ENCODE assay signal across 1 cellular context in the genomic region with DNA sequence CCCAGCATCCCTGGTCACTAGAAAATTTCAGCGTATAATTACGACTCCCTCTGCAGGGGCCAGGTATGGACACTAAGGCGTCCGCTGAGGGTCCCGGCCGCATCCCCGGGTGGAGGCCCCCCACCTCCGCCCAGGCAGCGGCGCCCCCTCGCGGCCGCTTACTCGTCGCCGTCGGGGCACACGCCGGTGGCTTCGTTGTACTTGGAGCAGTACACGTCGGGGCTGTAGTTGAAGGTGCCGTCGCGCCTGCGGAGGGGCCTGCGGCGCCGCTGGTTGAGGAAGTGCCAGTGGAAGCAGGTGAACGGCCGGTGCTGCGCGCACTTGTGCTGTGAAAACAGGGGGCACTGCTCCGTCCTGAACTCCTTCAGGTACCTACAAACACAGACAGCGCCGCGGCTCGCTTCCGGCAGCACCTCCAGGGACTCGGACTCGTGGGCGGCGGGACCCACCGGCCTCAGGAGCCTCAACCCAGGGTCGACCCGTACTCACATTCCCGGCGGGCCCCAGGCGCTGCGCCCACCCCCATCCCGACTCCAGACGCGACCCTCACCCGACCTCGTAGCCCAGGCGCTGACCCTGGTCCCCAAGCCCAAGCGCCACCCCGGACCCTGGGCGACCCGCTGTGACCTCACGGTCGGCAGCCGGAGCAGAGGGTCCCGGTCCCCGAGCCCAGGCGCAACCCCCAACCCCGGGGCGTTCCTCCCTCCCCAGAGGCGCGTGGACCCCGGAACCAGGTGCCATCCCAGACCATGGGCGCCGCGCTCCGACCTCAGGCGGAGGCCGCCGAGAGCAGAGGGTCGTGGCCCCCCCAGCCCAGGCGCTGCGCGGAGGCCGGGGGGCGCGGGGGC.
A peak's percentile ranks its signal among the peaks of the same experiment; 100 is the strongest.
TF ChIP-seq lines count a peak whose summit lies in the region.

No MANE protein-coding gene starts in this region.

TF ChIP-seq in K562, 482 proteins besides CTCF, POLR2A, EP300 and RAD21 (continued from another document and continues in another):
- TF ChIP-seq, protein P1, sequence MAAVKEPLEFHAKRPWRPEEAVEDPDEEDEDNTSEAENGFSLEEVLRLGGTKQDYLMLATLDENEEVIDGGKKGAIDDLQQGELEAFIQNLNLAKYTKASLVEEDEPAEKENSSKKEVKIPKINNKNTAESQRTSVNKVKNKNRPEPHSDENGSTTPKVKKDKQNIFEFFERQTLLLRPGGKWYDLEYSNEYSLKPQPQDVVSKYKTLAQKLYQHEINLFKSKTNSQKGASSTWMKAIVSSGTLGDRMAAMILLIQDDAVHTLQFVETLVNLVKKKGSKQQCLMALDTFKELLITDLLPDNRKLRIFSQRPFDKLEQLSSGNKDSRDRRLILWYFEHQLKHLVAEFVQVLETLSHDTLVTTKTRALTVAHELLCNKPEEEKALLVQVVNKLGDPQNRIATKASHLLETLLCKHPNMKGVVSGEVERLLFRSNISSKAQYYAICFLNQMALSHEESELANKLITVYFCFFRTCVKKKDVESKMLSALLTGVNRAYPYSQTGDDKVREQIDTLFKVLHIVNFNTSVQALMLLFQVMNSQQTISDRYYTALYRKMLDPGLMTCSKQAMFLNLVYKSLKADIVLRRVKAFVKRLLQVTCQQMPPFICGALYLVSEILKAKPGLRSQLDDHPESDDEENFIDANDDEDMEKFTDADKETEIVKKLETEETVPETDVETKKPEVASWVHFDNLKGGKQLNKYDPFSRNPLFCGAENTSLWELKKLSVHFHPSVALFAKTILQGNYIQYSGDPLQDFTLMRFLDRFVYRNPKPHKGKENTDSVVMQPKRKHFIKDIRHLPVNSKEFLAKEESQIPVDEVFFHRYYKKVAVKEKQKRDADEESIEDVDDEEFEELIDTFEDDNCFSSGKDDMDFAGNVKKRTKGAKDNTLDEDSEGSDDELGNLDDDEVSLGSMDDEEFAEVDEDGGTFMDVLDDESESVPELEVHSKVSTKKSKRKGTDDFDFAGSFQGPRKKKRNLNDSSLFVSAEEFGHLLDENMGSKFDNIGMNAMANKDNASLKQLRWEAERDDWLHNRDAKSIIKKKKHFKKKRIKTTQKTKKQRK (IDR thresholded peaks at IDR 0.05; ENCODE audit: borderline replicate concordance, low read depth, low read length) = no peak
- TF ChIP-seq ZNF239 (CRISPR knock-in tag; IDR thresholded peaks at IDR 0.05) = peak; percentile 15; the same call in 1 of the 2 replicates
- peak; percentile 67 for TF ChIP-seq CREM (IDR thresholded peaks at IDR 0.05; ENCODE audit: low read depth)
- TF ChIP-seq, protein P2, sequence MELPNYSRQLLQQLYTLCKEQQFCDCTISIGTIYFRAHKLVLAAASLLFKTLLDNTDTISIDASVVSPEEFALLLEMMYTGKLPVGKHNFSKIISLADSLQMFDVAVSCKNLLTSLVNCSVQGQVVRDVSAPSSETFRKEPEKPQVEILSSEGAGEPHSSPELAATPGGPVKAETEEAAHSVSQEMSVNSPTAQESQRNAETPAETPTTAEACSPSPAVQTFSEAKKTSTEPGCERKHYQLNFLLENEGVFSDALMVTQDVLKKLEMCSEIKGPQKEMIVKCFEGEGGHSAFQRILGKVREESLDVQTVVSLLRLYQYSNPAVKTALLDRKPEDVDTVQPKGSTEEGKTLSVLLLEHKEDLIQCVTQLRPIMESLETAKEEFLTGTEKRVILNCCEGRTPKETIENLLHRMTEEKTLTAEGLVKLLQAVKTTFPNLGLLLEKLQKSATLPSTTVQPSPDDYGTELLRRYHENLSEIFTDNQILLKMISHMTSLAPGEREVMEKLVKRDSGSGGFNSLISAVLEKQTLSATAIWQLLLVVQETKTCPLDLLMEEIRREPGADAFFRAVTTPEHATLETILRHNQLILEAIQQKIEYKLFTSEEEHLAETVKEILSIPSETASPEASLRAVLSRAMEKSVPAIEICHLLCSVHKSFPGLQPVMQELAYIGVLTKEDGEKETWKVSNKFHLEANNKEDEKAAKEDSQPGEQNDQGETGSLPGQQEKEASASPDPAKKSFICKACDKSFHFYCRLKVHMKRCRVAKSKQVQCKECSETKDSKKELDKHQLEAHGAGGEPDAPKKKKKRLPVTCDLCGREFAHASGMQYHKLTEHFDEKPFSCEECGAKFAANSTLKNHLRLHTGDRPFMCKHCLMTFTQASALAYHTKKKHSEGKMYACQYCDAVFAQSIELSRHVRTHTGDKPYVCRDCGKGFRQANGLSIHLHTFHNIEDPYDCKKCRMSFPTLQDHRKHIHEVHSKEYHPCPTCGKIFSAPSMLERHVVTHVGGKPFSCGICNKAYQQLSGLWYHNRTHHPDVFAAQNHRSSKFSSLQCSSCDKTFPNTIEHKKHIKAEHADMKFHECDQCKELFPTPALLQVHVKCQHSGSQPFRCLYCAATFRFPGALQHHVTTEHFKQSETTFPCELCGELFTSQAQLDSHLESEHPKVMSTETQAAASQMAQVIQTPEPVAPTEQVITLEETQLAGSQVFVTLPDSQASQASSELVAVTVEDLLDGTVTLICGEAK (IDR thresholded peaks at IDR 0.05) = peak; percentile 41; the same call in 1 of the 2 replicates
- TF ChIP-seq, protein P2 (CRISPR knock-in tag; IDR thresholded peaks at IDR 0.05) = no peak
- TF ChIP-seq POU5F1 (IDR thresholded peaks at IDR 0.05; ENCODE audit: borderline replicate concordance, low read depth, low read length, partially characterized antibody) = no peak
- no peak for TF ChIP-seq FOS (IDR thresholded peaks at IDR 0.05; ENCODE audit: extremely low read depth, insufficient read length)
- TF ChIP-seq TAF9B (IDR thresholded peaks at IDR 0.05; ENCODE audit: partially characterized antibody) = no peak
- no peak for TF ChIP-seq TEAD1 (CRISPR knock-in tag; IDR thresholded peaks at IDR 0.05)
- TF ChIP-seq SPI1 (IDR thresholded peaks at IDR 0.05; ENCODE audit: borderline replicate concordance, low read depth, low read length) = peak; percentile 53; the same call in 1 of the 2 replicates
- no peak for TF ChIP-seq TCFL5 (CRISPR knock-in tag; conservative IDR thresholded peaks at IDR 0.05)
- TF ChIP-seq ATF7 (IDR thresholded peaks at IDR 0.05) = peak; percentile 40; the same call in 1 of the 2 replicates
- TF ChIP-seq, protein P3, sequence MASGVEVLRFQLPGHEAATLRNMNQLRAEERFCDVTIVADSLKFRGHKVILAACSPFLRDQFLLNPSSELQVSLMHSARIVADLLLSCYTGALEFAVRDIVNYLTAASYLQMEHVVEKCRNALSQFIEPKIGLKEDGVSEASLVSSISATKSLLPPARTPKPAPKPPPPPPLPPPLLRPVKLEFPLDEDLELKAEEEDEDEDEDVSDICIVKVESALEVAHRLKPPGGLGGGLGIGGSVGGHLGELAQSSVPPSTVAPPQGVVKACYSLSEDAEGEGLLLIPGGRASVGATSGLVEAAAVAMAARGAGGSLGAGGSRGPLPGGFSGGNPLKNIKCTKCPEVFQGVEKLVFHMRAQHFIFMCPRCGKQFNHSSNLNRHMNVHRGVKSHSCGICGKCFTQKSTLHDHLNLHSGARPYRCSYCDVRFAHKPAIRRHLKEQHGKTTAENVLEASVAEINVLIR (CRISPR knock-in tag; IDR thresholded peaks at IDR 0.05) = no peak
- TF ChIP-seq PHF8 (IDR thresholded peaks at IDR 0.05; ENCODE audit: borderline replicate concordance, low read length) = no peak
- no peak for TF ChIP-seq EP400 (IDR thresholded peaks at IDR 0.05)
- no peak for TF ChIP-seq GABPB2 (CRISPR knock-in tag; conservative IDR thresholded peaks at IDR 0.05)
- no peak for TF ChIP-seq TSC22D4 (tag; IDR thresholded peaks at IDR 0.05)
- peak; percentile 52; the same call in 1 of the 2 replicates for TF ChIP-seq MTA3 (IDR thresholded peaks at IDR 0.05; ENCODE audit: borderline replicate concordance)
- TF ChIP-seq ZNF551 (CRISPR knock-in tag; IDR thresholded peaks at IDR 0.05) = no peak
- TF ChIP-seq SMARCA4 (IDR thresholded peaks at IDR 0.05) = no peak
- 0 out of 2 replicates have a peak, but pooled peaks have one; percentile 71 for TF ChIP-seq FOXK1 (CRISPR knock-in tag; IDR thresholded peaks at IDR 0.05; ENCODE audit: borderline replicate concordance)
- TF ChIP-seq, protein P4, sequence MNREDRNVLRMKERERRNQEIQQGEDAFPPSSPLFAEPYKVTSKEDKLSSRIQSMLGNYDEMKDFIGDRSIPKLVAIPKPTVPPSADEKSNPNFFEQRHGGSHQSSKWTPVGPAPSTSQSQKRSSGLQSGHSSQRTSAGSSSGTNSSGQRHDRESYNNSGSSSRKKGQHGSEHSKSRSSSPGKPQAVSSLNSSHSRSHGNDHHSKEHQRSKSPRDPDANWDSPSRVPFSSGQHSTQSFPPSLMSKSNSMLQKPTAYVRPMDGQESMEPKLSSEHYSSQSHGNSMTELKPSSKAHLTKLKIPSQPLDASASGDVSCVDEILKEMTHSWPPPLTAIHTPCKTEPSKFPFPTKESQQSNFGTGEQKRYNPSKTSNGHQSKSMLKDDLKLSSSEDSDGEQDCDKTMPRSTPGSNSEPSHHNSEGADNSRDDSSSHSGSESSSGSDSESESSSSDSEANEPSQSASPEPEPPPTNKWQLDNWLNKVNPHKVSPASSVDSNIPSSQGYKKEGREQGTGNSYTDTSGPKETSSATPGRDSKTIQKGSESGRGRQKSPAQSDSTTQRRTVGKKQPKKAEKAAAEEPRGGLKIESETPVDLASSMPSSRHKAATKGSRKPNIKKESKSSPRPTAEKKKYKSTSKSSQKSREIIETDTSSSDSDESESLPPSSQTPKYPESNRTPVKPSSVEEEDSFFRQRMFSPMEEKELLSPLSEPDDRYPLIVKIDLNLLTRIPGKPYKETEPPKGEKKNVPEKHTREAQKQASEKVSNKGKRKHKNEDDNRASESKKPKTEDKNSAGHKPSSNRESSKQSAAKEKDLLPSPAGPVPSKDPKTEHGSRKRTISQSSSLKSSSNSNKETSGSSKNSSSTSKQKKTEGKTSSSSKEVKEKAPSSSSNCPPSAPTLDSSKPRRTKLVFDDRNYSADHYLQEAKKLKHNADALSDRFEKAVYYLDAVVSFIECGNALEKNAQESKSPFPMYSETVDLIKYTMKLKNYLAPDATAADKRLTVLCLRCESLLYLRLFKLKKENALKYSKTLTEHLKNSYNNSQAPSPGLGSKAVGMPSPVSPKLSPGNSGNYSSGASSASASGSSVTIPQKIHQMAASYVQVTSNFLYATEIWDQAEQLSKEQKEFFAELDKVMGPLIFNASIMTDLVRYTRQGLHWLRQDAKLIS (CRISPR knock-in tag; IDR thresholded peaks at IDR 0.05) = peak; percentile 77
- TF ChIP-seq, protein P5, sequence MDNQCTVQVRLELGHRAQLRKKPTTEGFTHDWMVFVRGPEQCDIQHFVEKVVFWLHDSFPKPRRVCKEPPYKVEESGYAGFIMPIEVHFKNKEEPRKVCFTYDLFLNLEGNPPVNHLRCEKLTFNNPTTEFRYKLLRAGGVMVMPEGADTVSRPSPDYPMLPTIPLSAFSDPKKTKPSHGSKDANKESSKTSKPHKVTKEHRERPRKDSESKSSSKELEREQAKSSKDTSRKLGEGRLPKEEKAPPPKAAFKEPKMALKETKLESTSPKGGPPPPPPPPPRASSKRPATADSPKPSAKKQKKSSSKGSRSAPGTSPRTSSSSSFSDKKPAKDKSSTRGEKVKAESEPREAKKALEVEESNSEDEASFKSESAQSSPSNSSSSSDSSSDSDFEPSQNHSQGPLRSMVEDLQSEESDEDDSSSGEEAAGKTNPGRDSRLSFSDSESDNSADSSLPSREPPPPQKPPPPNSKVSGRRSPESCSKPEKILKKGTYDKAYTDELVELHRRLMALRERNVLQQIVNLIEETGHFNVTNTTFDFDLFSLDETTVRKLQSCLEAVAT (IDR thresholded peaks at IDR 0.05) = no peak
- no peak for TF ChIP-seq ZNF134 (CRISPR knock-in tag; conservative IDR thresholded peaks at IDR 0.05)
- no peak for TF ChIP-seq ELF2 (CRISPR knock-in tag; IDR thresholded peaks at IDR 0.05)
- TF ChIP-seq ZNF507 (tag; conservative IDR thresholded peaks at IDR 0.05) = no peak
- TF ChIP-seq ZSCAN29 (IDR thresholded peaks at IDR 0.05) = no peak
- no peak for TF ChIP-seq HNRNPH1 (optimal IDR thresholded peaks at IDR 0.05; ENCODE audit: low read depth, low read length)
- TF ChIP-seq CREB1 (IDR thresholded peaks at IDR 0.05) = 0 out of 2 replicates have a peak, but pooled peaks have one; percentile 16
- TF ChIP-seq CREB1 (CRISPR knock-in tag; IDR thresholded peaks at IDR 0.05) = peak; percentile 68; the same call in 1 of the 2 replicates
- TF ChIP-seq TAF1 (IDR thresholded peaks at IDR 0.05; ENCODE audit: control insufficient read depth, extremely low read depth, insufficient read depth, low read length, severe bottlenecking) = peak; percentile 15
- TF ChIP-seq, protein P6, sequence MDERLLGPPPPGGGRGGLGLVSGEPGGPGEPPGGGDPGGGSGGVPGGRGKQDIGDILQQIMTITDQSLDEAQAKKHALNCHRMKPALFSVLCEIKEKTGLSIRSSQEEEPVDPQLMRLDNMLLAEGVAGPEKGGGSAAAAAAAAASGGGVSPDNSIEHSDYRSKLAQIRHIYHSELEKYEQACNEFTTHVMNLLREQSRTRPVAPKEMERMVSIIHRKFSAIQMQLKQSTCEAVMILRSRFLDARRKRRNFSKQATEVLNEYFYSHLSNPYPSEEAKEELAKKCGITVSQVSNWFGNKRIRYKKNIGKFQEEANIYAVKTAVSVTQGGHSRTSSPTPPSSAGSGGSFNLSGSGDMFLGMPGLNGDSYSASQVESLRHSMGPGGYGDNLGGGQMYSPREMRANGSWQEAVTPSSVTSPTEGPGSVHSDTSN (CRISPR knock-in tag; IDR thresholded peaks at IDR 0.05; ENCODE audit: low read depth) = no peak
- TF ChIP-seq, protein P6 (tag; conservative IDR thresholded peaks at IDR 0.05; ENCODE audit: low read depth) = no peak
- TF ChIP-seq TAF15 (IDR thresholded peaks at IDR 0.05; ENCODE audit: low read depth, low read length) = no peak
